In genomic region chr14:99245541-99246511, GRCh38 we compare ENCODE assay signal across 1 cellular context.
TF ChIP-seq lines count a peak whose summit lies in the region.

No MANE protein-coding gene starts in this region.

TF ChIP-seq in SK-N-SH treated with all-trans-retinoic acid at 6 μM for 48 hours, 23 proteins besides CTCF, POLR2A, EP300 and RAD21 (continued from another document):
- TF ChIP-seq, protein P1, sequence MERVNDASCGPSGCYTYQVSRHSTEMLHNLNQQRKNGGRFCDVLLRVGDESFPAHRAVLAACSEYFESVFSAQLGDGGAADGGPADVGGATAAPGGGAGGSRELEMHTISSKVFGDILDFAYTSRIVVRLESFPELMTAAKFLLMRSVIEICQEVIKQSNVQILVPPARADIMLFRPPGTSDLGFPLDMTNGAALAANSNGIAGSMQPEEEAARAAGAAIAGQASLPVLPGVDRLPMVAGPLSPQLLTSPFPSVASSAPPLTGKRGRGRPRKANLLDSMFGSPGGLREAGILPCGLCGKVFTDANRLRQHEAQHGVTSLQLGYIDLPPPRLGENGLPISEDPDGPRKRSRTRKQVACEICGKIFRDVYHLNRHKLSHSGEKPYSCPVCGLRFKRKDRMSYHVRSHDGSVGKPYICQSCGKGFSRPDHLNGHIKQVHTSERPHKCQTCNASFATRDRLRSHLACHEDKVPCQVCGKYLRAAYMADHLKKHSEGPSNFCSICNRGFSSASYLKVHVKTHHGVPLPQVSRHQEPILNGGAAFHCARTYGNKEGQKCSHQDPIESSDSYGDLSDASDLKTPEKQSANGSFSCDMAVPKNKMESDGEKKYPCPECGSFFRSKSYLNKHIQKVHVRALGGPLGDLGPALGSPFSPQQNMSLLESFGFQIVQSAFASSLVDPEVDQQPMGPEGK (CRISPR knock-in tag; IDR thresholded peaks at IDR 0.05; ENCODE audit: borderline replicate concordance): no peak
- no peak for TF ChIP-seq GLIS3 (CRISPR knock-in tag; IDR thresholded peaks at IDR 0.05)
- no peak for TF ChIP-seq ZFP3 (CRISPR knock-in tag; IDR thresholded peaks at IDR 0.05)
